2 cellular contexts compared by ENCODE assay signal in the genomic region with DNA sequence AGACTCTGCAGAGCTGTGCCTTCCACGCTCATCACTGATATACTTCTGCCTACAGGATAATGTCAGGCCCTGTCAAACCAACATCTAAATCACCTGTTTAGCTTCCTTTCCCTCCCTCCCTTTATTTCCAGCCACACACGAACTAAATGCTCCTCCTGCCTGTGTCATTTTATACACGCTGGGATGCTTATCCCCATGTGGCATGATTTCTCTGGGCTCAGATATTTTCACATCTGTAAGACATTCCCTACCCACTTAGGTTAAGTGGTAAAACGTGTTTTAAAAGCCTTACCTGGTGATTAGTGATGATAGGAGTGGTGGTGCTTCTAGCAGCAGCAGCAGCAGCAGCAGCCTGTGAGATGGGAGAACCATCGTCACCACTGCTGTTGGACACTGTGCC.
TF ChIP-seq lines count a peak whose summit lies in the region.

No MANE protein-coding gene starts in this region.

TF ChIP-seq in IMR-90, 13 proteins besides CTCF, POLR2A, EP300 and RAD21:
- TF ChIP-seq CHD1 (IDR thresholded peaks at IDR 0.05; ENCODE audit: low read depth, low read length) (no peak), MXI1 (IDR thresholded peaks at IDR 0.05; ENCODE audit: borderline replicate concordance, low read depth, low read length) (no peak), MAFK (IDR thresholded peaks at IDR 0.05; ENCODE audit: low read depth, low read length) (no peak), SMC3 (IDR thresholded peaks at IDR 0.05; ENCODE audit: low read depth, low read length) (no peak), BHLHE40 (IDR thresholded peaks at IDR 0.05; ENCODE audit: low read depth, low read length) (no peak), MAZ (IDR thresholded peaks at IDR 0.05; ENCODE audit: borderline replicate concordance, low read depth, low read length) (no peak)
- TF ChIP-seq, protein P1, sequence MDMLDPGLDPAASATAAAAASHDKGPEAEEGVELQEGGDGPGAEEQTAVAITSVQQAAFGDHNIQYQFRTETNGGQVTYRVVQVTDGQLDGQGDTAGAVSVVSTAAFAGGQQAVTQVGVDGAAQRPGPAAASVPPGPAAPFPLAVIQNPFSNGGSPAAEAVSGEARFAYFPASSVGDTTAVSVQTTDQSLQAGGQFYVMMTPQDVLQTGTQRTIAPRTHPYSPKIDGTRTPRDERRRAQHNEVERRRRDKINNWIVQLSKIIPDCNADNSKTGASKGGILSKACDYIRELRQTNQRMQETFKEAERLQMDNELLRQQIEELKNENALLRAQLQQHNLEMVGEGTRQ (IDR thresholded peaks at IDR 0.05; ENCODE audit: low read depth, low read length), result no peak

TF ChIP-seq in neural cell, 6 proteins besides CTCF, POLR2A, EP300 and RAD21:
- peak; percentile 99 for TF ChIP-seq POLR2AphosphoS5 (IDR thresholded peaks at IDR 0.05)
- TF ChIP-seq, protein P2, sequence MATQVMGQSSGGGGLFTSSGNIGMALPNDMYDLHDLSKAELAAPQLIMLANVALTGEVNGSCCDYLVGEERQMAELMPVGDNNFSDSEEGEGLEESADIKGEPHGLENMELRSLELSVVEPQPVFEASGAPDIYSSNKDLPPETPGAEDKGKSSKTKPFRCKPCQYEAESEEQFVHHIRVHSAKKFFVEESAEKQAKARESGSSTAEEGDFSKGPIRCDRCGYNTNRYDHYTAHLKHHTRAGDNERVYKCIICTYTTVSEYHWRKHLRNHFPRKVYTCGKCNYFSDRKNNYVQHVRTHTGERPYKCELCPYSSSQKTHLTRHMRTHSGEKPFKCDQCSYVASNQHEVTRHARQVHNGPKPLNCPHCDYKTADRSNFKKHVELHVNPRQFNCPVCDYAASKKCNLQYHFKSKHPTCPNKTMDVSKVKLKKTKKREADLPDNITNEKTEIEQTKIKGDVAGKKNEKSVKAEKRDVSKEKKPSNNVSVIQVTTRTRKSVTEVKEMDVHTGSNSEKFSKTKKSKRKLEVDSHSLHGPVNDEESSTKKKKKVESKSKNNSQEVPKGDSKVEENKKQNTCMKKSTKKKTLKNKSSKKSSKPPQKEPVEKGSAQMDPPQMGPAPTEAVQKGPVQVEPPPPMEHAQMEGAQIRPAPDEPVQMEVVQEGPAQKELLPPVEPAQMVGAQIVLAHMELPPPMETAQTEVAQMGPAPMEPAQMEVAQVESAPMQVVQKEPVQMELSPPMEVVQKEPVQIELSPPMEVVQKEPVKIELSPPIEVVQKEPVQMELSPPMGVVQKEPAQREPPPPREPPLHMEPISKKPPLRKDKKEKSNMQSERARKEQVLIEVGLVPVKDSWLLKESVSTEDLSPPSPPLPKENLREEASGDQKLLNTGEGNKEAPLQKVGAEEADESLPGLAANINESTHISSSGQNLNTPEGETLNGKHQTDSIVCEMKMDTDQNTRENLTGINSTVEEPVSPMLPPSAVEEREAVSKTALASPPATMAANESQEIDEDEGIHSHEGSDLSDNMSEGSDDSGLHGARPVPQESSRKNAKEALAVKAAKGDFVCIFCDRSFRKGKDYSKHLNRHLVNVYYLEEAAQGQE (IDR thresholded peaks at IDR 0.05; ENCODE audit: borderline replicate concordance), result peak; percentile 92
- TF ChIP-seq TAF1 (IDR thresholded peaks at IDR 0.05; ENCODE audit: low read depth), result no peak
- peak; percentile 18 for TF ChIP-seq SMC3 (conservative IDR thresholded peaks at IDR 0.05; ENCODE audit: poor library complexity)
- peak; percentile 45 for TF ChIP-seq MXI1 (conservative IDR thresholded peaks at IDR 0.05; ENCODE audit: poor library complexity, severe bottlenecking)
- TF ChIP-seq EZH2 (IDR thresholded peaks at IDR 0.05; ENCODE audit: borderline replicate concordance, insufficient read depth, low read length, poor library complexity, severe bottlenecking), result no peak
